Comparison of ENCODE assay signal across 1 cellular context in the genomic region with DNA sequence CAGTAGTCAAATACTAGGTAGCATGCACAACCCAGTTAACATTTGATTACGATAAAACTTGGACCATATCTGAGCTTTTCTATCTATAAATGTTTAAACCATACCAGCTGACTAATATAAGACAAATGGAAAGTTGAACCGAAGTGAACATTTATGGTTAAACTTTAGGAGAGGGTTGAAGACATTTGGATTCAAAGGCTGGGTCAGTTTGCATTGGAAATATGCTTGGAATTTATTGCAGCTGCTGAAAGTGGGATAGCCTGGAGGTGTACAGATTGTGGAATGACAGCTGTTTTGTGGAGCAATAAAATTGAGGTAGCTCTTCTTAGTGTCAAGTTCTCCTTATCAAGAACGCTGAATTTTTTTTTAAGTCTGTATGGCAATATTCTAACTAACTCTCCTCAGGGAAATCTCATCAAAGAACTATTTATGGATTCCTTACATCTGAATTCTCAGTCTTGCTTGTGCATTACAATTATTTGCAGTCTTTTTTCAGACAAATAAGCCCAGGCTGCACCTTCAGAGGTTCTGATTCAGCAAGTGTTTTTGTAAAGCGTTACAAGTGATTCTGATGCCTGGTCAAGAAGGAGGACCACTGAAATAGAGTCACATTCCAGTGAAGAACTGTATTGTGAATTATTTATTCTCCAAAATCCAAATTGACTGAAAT.
TF ChIP-seq lines count a peak whose summit lies in the region.

No MANE protein-coding gene starts in this region.

TF ChIP-seq in HEK293, 187 proteins besides CTCF, POLR2A, EP300 and RAD21 (continued from another document):
- TF ChIP-seq ZNF18 (tag by site-specific recombination; IDR thresholded peaks at IDR 0.05), result no peak
- TF ChIP-seq SCRT2 (tag by site-specific recombination; IDR thresholded peaks at IDR 0.05), result no peak
- TF ChIP-seq ATF2 (tag by site-specific recombination; IDR thresholded peaks at IDR 0.05; ENCODE audit: low read depth), result no peak
- no peak for TF ChIP-seq ZBTB48 (tag by site-specific recombination; IDR thresholded peaks at IDR 0.05)
- 0 out of 2 replicates have a peak, but pooled peaks have one; percentile 46 for TF ChIP-seq HOXD13 (CRISPR knock-in tag; IDR thresholded peaks at IDR 0.05; ENCODE audit: borderline replicate concordance)
- TF ChIP-seq ZNF274 (IDR thresholded peaks at IDR 0.05; ENCODE audit: low read length), result no peak
- TF ChIP-seq ZNF274 (tag by site-specific recombination; IDR thresholded peaks at IDR 0.05; ENCODE audit: borderline replicate concordance), result no peak
- TF ChIP-seq ZNF513 (tag by site-specific recombination; IDR thresholded peaks at IDR 0.05), result no peak
- no peak for TF ChIP-seq ELK4 (IDR thresholded peaks at IDR 0.05; ENCODE audit: borderline replicate concordance, low read depth, low read length)
- no peak for TF ChIP-seq ZFP37 (tag by site-specific recombination; IDR thresholded peaks at IDR 0.05)
